ENCODE assay signal across 14 cellular contexts in genomic region chr21:43984905-43985689, GRCh38. TPM values are rescaled to one million over a fixed set of nuclear protein-coding genes. Genes with fewer than 3 reads are reported as not detected.
DNase-seq lines count a peak whose midpoint lies in the region; ATAC-seq and TF ChIP-seq lines count a peak whose summit lies in the region.
"Had no signal": no experiment of that assay in that cellular context is flagged by ENCODE, and none has a peak within 500 bp of the region (broad histone marks: within the 10 kb centered on the region; RNA-seq: fewer than 3 reads in every experiment).

No MANE protein-coding gene starts in this region.

- no peak for TF ChIP-seq POLR2A in esophagus muscularis mucosa (IDR thresholded peaks at IDR 0.05; ENCODE audit: low read depth)

- H3K9me3 ChIP-seq in HUES48 (ENCODE audit: control insufficient read depth, insufficient read depth, low read length) (no peaks in the 10 kb centered on the region), neural progenitor cell (ENCODE audit: low read depth) (no peaks in the 10 kb centered on the region), esophagus muscularis mucosa (no peaks in the 10 kb centered on the region)
- H3K9me3 ChIP-seq: adrenal gland, suprapubic skin had no signal

- H3K36me3 ChIP-seq in HUES48 (ENCODE audit: control insufficient read depth, insufficient read depth, low read length): no peaks in the 10 kb centered on the region
- no peaks in the 10 kb centered on the region for H3K36me3 ChIP-seq in neural progenitor cell
- H3K36me3 ChIP-seq in esophagus muscularis mucosa: peaks cover 16 to 43% (median 38%) of the 10 kb centered on the region in 4 donors

- H3K9ac ChIP-seq in HUES48 (ENCODE audit: low read depth, low read length) (no peak overlapping the region), neural progenitor cell (no peak overlapping the region)

- no peaks in the 10 kb centered on the region for H3F3A ChIP-seq in neural progenitor cell (ENCODE audit: low read depth)

- H3K9me3 Mint-ChIP-seq in activated CD4-positive, alpha-beta T cell treated with anti-CD3 and anti-CD28 coated beads for 36 hours (ENCODE audit: low read depth): no peaks in the 10 kb centered on the region
- no peaks in the 10 kb centered on the region for H3K9me3 Mint-ChIP-seq in neural progenitor cell
- H3K9me3 Mint-ChIP-seq: dendritic cell treated with granulocyte-macrophage colony-stimulating factor and Interleukin-4, amounts not matched to agents 40 ng/mL and 50 ng/mL, for 4 days had no signal

- H3K4me1 ChIP-seq in HUES48 (ENCODE audit: control insufficient read depth, insufficient read depth, low read length): peaks cover 13% of the 10 kb centered on the region
- peaks cover 10% of the 10 kb centered on the region for H3K4me1 ChIP-seq in neural progenitor cell
- peaks cover 4 to 8% (median 7%) of the 10 kb centered on the region in 4 donors for H3K4me1 ChIP-seq in esophagus muscularis mucosa
- H3K4me1 ChIP-seq: adrenal gland had no signal

- H3K4me2 ChIP-seq in neural progenitor cell: peak overlapping the region; percentile 76

- peaks cover 4% of the 10 kb centered on the region for H3K36me3 Mint-ChIP-seq in activated CD4-positive, alpha-beta T cell treated with anti-CD3 and anti-CD28 coated beads for 36 hours (ENCODE audit: low read depth)
- peaks cover 3% of the 10 kb centered on the region for H3K36me3 Mint-ChIP-seq in neural progenitor cell

- no peaks in the 10 kb centered on the region for H4K20me1 ChIP-seq in neural progenitor cell (ENCODE audit: low read depth)

- 86% methylated on average over 23 of the region's 31 CpGs for WGBS in esophagus muscularis mucosa

- peaks cover 20% of the 10 kb centered on the region for H3K4me1 Mint-ChIP-seq in activated CD4-positive, alpha-beta T cell treated with anti-CD3 and anti-CD28 coated beads for 36 hours
- H3K4me1 Mint-ChIP-seq in neural progenitor cell: peaks cover 28% of the 10 kb centered on the region

- POLR2A ChIA-PET in activated CD4-positive, alpha-beta T cell treated with anti-CD3 and anti-CD28 coated beads for 36 hours (lab: Charles Lee): interaction anchor here (0.6 to 0.8 kb wide), 3 partner anchors 28 to 1564 kb away, joined by 3 to 5 read pairs (median 3); no protein-coding TSS in a partner anchor

- intact Hi-C loops in activated CD4-positive, alpha-beta T cell treated with anti-CD3 and anti-CD28 coated beads for 36 hours (cut with DNase I, micrococcal nuclease): no loop called here
- intact Hi-C loops in esophagus muscularis mucosa (cut with DNase I): no loop called here

- TF ChIP-seq EP300 in esophagus muscularis mucosa (IDR thresholded peaks at IDR 0.05): no peak

- H3K4me3 ChIP-seq in HUES48 (ENCODE audit: low read depth, low read length) (peak overlapping the region; percentile 53; the same call in 1 of the 2 replicates), neural progenitor cell (no peak overlapping the region), esophagus muscularis mucosa (no peak overlapping the region)
- H3K4me3 ChIP-seq: adrenal gland, suprapubic skin had no signal

- TF ChIP-seq CTCF in neural progenitor cell (IDR thresholded peaks at IDR 0.05) (no peak), esophagus muscularis mucosa (IDR thresholded peaks at IDR 0.05) (no peak)

- H3K27ac ChIP-seq in HUES48 (ENCODE audit: low read depth, low read length) (no peak overlapping the region), neural progenitor cell (no peak overlapping the region), esophagus muscularis mucosa (replicated peaks in 1 of 4) (no peak overlapping the region)
- H3K27ac ChIP-seq: adrenal gland, suprapubic skin had no signal

- no peak overlapping the region for H3K4me3 Mint-ChIP-seq in activated CD4-positive, alpha-beta T cell treated with anti-CD3 and anti-CD28 coated beads for 36 hours
- no peak overlapping the region for H3K4me3 Mint-ChIP-seq in neural progenitor cell
- H3K4me3 Mint-ChIP-seq: dendritic cell treated with granulocyte-macrophage colony-stimulating factor and Interleukin-4, amounts not matched to agents 40 ng/mL and 50 ng/mL, for 4 days had no signal

- ATAC-seq in activated CD4-positive, alpha-beta T cell treated with anti-CD3 and anti-CD28 coated beads for 36 hours: peak; percentile 58

- no peaks in the 10 kb centered on the region for H3K79me2 ChIP-seq in neural progenitor cell (ENCODE audit: low read depth)

- H2AFZ ChIP-seq in neural progenitor cell (replicated peaks): peak overlapping the region; percentile 96

- H3K27me3 ChIP-seq in HUES48 (ENCODE audit: control insufficient read depth, insufficient read depth, low read length) (no peaks in the 10 kb centered on the region), neural progenitor cell (peaks cover 5% of the 10 kb centered on the region), esophagus muscularis mucosa (no peaks in the 10 kb centered on the region)
- H3K27me3 ChIP-seq: adrenal gland, suprapubic skin had no signal

- no peak overlapping the region for H3K27ac Mint-ChIP-seq in activated CD4-positive, alpha-beta T cell treated with anti-CD3 and anti-CD28 coated beads for 36 hours
- H3K27ac Mint-ChIP-seq in neural progenitor cell: peak overlapping the region; percentile 44
- H3K27ac Mint-ChIP-seq: dendritic cell treated with granulocyte-macrophage colony-stimulating factor and Interleukin-4, amounts not matched to agents 40 ng/mL and 50 ng/mL, for 4 days had no signal

- CTCF ChIA-PET in activated CD4-positive, alpha-beta T cell treated with anti-CD3 and anti-CD28 coated beads for 36 hours (lab: Charles Lee): interaction anchor here (0.6 to 1.1 kb wide), 3 partner anchors 10 to 15 kb away, joined by 3 to 4 read pairs (median 3); no protein-coding TSS in a partner anchor

- DNase-seq in activated CD4-positive, alpha-beta T cell treated with anti-CD3 and anti-CD28 coated beads for 36 hours: peak; percentile 44
- no peak for DNase-seq in activated CD4-positive, alpha-beta T cell treated with anti-CD3 and anti-CD28 coated beads, Interleukin-2, amount 50 U/mL, for 1 hour
- DNase-seq in dermis blood vessel endothelial cell (peak; percentile 14), neural progenitor cell (ENCODE audit: low spot score) (no peak), NCI-H1436 treated with DMSO at 0.1 percent for 48 hours (lab: John Stamatoyannopoulos, UW) (no peak), esophagus muscularis mucosa (ENCODE audit: extremely low spot score) (no peak), SW 1271 (lab: John Stamatoyannopoulos, UW) (no peak)
- DNase-seq: activated CD8-positive, alpha-beta memory T cell treated with anti-CD3 and anti-CD28 coated beads, Interleukin-2, amount 50 U/mL, for 48 hours; adrenal gland; NCI-H2171; SHP77 had no signal

- H3K27me3 Mint-ChIP-seq in activated CD4-positive, alpha-beta T cell treated with anti-CD3 and anti-CD28 coated beads for 36 hours: no peaks in the 10 kb centered on the region
- peaks cover 3% of the 10 kb centered on the region for H3K27me3 Mint-ChIP-seq in neural progenitor cell (ENCODE audit: insufficient read depth, low read depth)

RNA-seq across cellular contexts. Expression of gene TRAPPC10, which starts 27.0 kb away (rescaled TPM):
- total RNA-seq in activated CD4-positive, alpha-beta T cell treated with anti-CD3 and anti-CD28 coated beads for 36 hours: 10 to 100 TPM; 40.2 to 58.7 TPM
- total RNA-seq in dermis blood vessel endothelial cell (25.5 and 27.0 TPM in 2 replicates), neural progenitor cell (ENCODE audit: low replicate concordance) (19.8 and 23.2 TPM in 2 replicates), esophagus muscularis mucosa (10 to 100 TPM; 14.5 to 35.2 (median 20.5) TPM)

Comparison
In these comparisons a context has a peak if more than half of its experiments do, and no peak if none do; other contexts are left out.
1. DNase-seq: peak in activated CD4-positive, alpha-beta T cell treated with anti-CD3 and anti-CD28 coated beads for 36 hours (single experiment) and dermis blood vessel endothelial cell (single experiment); none in activated CD4-positive, alpha-beta T cell treated with anti-CD3 and anti-CD28 coated beads, Interleukin-2, amount 50 U/mL, for 1 hour (single experiment), neural progenitor cell (single experiment), NCI-H1436 treated with DMSO at 0.1 percent for 48 hours (single experiment), esophagus muscularis mucosa (single experiment) and SW 1271 (0 of 2).